16 cellular contexts compared by ENCODE assay signal in genomic region chr11:30171661-30172060, GRCh38. TPM values are rescaled to one million over a fixed set of nuclear protein-coding genes. Genes with fewer than 3 reads are reported as not detected.
A peak's percentile ranks its signal among the peaks of the same experiment; 100 is the strongest.
DNase-seq lines count a peak whose midpoint lies in the region; ATAC-seq, FAIRE-seq and TF ChIP-seq lines count a peak whose summit lies in the region.
"Had no signal": no experiment of that assay in that cellular context is flagged by ENCODE, and none has a peak within 500 bp of the region (broad histone marks: within the 10 kb centered on the region; RNA-seq: fewer than 3 reads in every experiment).

No MANE protein-coding gene starts in this region.

- whole genome bisulfite sequencing in pancreas, 2 donors = 22 to 30% methylated on average over 2 of the region's 2 CpGs

- H3K9me3 ChIP-seq in colonic mucosa (no peaks in the 10 kb centered on the region), pancreas (no peaks in the 10 kb centered on the region)
- no peaks in the 10 kb centered on the region for H3K9me3 ChIP-seq in CD4-positive, alpha-beta T cell (ENCODE audit: control insufficient read depth, low read length)

- CTCF ChIA-PET in CD4-positive, alpha-beta T cell (lab: Charles Lee) = no interaction called here

- intact Hi-C loops in colonic mucosa (cut with DNase I) = no loop called here
- intact Hi-C loops in pancreas (cut with DNase I) = no loop called here
- intact Hi-C loops in CD4-positive, alpha-beta T cell (cut with DNase I, micrococcal nuclease) = no loop called here

- DNase-seq in HT-29 (ENCODE audit: low spot score) (peak; percentile 82), colonic mucosa (no peak), pancreas (peak in 1 of 6 donors; percentile 15), urothelium cell line (ENCODE audit: low spot score) (no peak)
- no peak for DNase-seq in activated CD8-positive, alpha-beta memory T cell treated with anti-CD3 and anti-CD28 coated beads for 24 hours
- DNase-seq in CD4-positive, alpha-beta T cell = no peak
- DNase-seq: CD8-positive, alpha-beta memory T cell; DMS79; H9; IMR-90 had no signal

- H3K4me3 ChIP-seq in colonic mucosa (no peak overlapping the region), pancreas (no peak overlapping the region)
- H3K4me3 ChIP-seq: GM23338 had no signal

- H3K9me3 Mint-ChIP-seq in CD4-positive, alpha-beta T cell = peaks cover under 1% of the 10 kb centered on the region

- TF ChIP-seq CTCF in colonic mucosa (IDR thresholded peaks at IDR 0.05) (no peak), pancreas (IDR thresholded peaks at IDR 0.05) (no peak)
- no peak for TF ChIP-seq CTCF in CD4-positive, alpha-beta T cell (IDR thresholded peaks at IDR 0.05)

- no peak overlapping the region for H3K27ac Mint-ChIP-seq in CD4-positive, alpha-beta T cell
- H3K27ac Mint-ChIP-seq: CD14-positive monocyte; CD8-positive, alpha-beta memory T cell; GM23338; H9 had no signal

- no peak overlapping the region for H3K4me3 Mint-ChIP-seq in CD4-positive, alpha-beta T cell
- H3K4me3 Mint-ChIP-seq: CD14-positive monocyte; CD8-positive, alpha-beta memory T cell; GM23338; H9 had no signal

- no peaks in the 10 kb centered on the region for H3K36me3 ChIP-seq in colonic mucosa
- H3K36me3 ChIP-seq in pancreas = no peaks in the 10 kb centered on the region

- POLR2A ChIA-PET in CD4-positive, alpha-beta T cell (lab: Charles Lee) = no interaction called here

- FAIRE-seq in pancreas (lab: Jason Lieb, UNC) (no peak), urothelium cell line (lab: Jason Lieb, UNC) (no peak)
- FAIRE-seq: GM12891 had no signal

- peak; percentile 75 to 88 (median 85) for ATAC-seq in pancreas
- no peak for ATAC-seq in CD4-positive, alpha-beta T cell (ENCODE audit: poor library complexity)
- ATAC-seq: GM23338 had no signal

- H3K36me3 Mint-ChIP-seq in CD4-positive, alpha-beta T cell (ENCODE audit: low read depth) = no peaks in the 10 kb centered on the region
- H3K36me3 Mint-ChIP-seq: CD14-positive monocyte; CD8-positive, alpha-beta memory T cell had no signal

- H3K27me3 Mint-ChIP-seq in CD4-positive, alpha-beta T cell = peaks cover 5% of the 10 kb centered on the region

- H3K27ac ChIP-seq in colonic mucosa = peak overlapping the region; percentile 43
- H3K27ac ChIP-seq in pancreas = peak overlapping the region in 1 of 4 donors; percentile 63
- no peak overlapping the region for H3K27ac ChIP-seq in CD4-positive, alpha-beta T cell (ENCODE audit: low read depth, low read length)

- H3K4me1 Mint-ChIP-seq in CD4-positive, alpha-beta T cell (ENCODE audit: low read depth) = no peaks in the 10 kb centered on the region
- H3K4me1 Mint-ChIP-seq: CD14-positive monocyte; CD8-positive, alpha-beta memory T cell; GM23338; H9 had no signal

- H3K9ac ChIP-seq in colonic mucosa (ENCODE audit: low read depth in 2 of 2, low read length in 2 of 2) = no peak overlapping the region

- H3K27me3 ChIP-seq in colonic mucosa (no peaks in the 10 kb centered on the region), pancreas (no peaks in the 10 kb centered on the region)
- H3K27me3 ChIP-seq in CD4-positive, alpha-beta T cell (ENCODE audit: control insufficient read depth, insufficient read depth, low read length) = no peaks in the 10 kb centered on the region

- H3K4me1 ChIP-seq in colonic mucosa (no peaks in the 10 kb centered on the region), pancreas (peaks cover 14 to 30% (median 25%) of the 10 kb centered on the region in 3 donors)

RNA-seq across cellular contexts. Expression of gene FSHB, which starts 59.2 kb away (rescaled TPM):
- total RNA-seq in HT-29 (2014; rRNA removed; shearing (Covaris generic)) = not detected in 2 replicates
- not detected for total RNA-seq in colonic mucosa
- not detected for total RNA-seq in pancreas
- under 1 TPM in 1 of 2 donors, not detected in 1; 0.07 TPM for polyA plus RNA-seq in pancreas
- total RNA-seq in CD4-positive, alpha-beta T cell = not detected
- total RNA-seq: A673; CD8-positive, alpha-beta memory T cell; G401; GM23338; H9; IMR-90 had no signal
- polyA plus RNA-seq: BJ; CD14-positive monocyte; CD8-positive, alpha-beta memory T cell; GM23338; IMR-90 had no signal
